ENCODE assay signal across 20 cellular contexts in genomic region chr12:5439333-5439732, GRCh38. TPM values are rescaled to one million over a fixed set of nuclear protein-coding genes. Genes with fewer than 3 reads are reported as not detected.
DNase-seq lines count a peak whose midpoint lies in the region; ATAC-seq and TF ChIP-seq lines count a peak whose summit lies in the region.
"Had no signal": no experiment of that assay in that cellular context is flagged by ENCODE, and none has a peak within 500 bp of the region (broad histone marks: within the 10 kb centered on the region; RNA-seq: fewer than 3 reads in every experiment).

No MANE protein-coding gene starts in this region.

- H3K27me3 Mint-ChIP-seq in HFFc6 (ENCODE audit: insufficient read depth) (peaks cover under 1% of the 10 kb centered on the region; the same call in 1 of the 2 replicates), endothelial cell (ENCODE audit: unreplicated experiment) (peaks cover 11% of the 10 kb centered on the region)

- peaks cover 12% of the 10 kb centered on the region for H3K36me3 Mint-ChIP-seq in HFFc6 (ENCODE audit: low read depth)
- H3K36me3 Mint-ChIP-seq in endothelial cell (ENCODE audit: low read depth, unreplicated experiment): no peaks in the 10 kb centered on the region

- intact Hi-C loops in left colon (cut with DNase I, micrococcal nuclease): no loop called here
- intact Hi-C loops in spleen (cut with DNase I; ENCODE audit: low total_unique reads): no loop called here

- H3K4me1 Mint-ChIP-seq in HFFc6 (ENCODE audit: low read depth) (peaks cover 53% of the 10 kb centered on the region), endothelial cell (ENCODE audit: unreplicated experiment) (no peaks in the 10 kb centered on the region)
- H3K4me1 Mint-ChIP-seq: activated CD4-positive, alpha-beta T cell treated with anti-CD3 and anti-CD28 coated beads, Interleukin-2, amount 10 ng/mL, durations not matched to agents 24 days and 14 days had no signal

- H3K27me3 ChIP-seq in spleen (replicated peaks in 1 of 7): peaks cover 0 to 90% (median 0%) of the 10 kb centered on the region in 7 donors

- H3K36me3 ChIP-seq in spleen: no peaks in the 10 kb centered on the region
- H3K36me3 ChIP-seq: BLaER1 had no signal

- no peak overlapping the region for H3K27ac ChIP-seq in spleen
- H3K27ac ChIP-seq: BLaER1 had no signal

- H3K4me1 ChIP-seq in spleen: peaks cover 0 to 25% (median 1%) of the 10 kb centered on the region in 6 donors

- H3K9me3 ChIP-seq in spleen: peaks cover 0 to 4% (median 0%) of the 10 kb centered on the region in 8 donors
- H3K9me3 ChIP-seq: BLaER1 had no signal

- DNase-seq in DMS53 treated with DMSO at 0.1 percent for 48 hours (lab: John Stamatoyannopoulos, UW; ENCODE audit: unreplicated experiment): peak; percentile 66
- DNase-seq in HFFc6: no peak
- DNase-seq in SW480 (ENCODE audit: low spot score): peak; percentile 51
- no peak for DNase-seq in left colon
- DNase-seq in endothelial cell (ENCODE audit: low spot score): no peak
- DNase-seq in NCI-H446 (lab: John Stamatoyannopoulos, UW): no peak
- DNase-seq in spleen: no peak
- DNase-seq: activated CD4-positive, alpha-beta T cell treated with anti-CD3 and anti-CD28 coated beads, Interleukin-2, amount 10 ng/mL, durations not matched to agents 24 days and 14 days; activated naive CD4-positive, alpha-beta T cell; activated T-cell treated with anti-CD3 and anti-CD28 coated beads for 4 hours; anterior cingulate cortex; DMS 273 treated with DMSO at 0.1 percent for 48 hours; foreskin melanocyte; kidney glomerular epithelial cell; NCI-H2171 treated with DMSO at 0.1 percent for 48 hours; posterior cingulate gyrus had no signal

- TF ChIP-seq POLR2A in spleen (IDR thresholded peaks at IDR 0.05): no peak

- TF ChIP-seq CTCF in HFFc6 (IDR thresholded peaks at IDR 0.05): peak; percentile 53
- TF ChIP-seq CTCF in endothelial cell (IDR thresholded peaks at IDR 0.05; ENCODE audit: unreplicated experiment): no peak
- TF ChIP-seq CTCF in spleen (IDR thresholded peaks at IDR 0.05 in 8 of 11, conservative IDR thresholded peaks at IDR 0.05 in 3 of 11): no peak

- H3K4me3 Mint-ChIP-seq in HFFc6 (no peak overlapping the region), endothelial cell (ENCODE audit: unreplicated experiment) (no peak overlapping the region)
- H3K4me3 Mint-ChIP-seq: activated CD4-positive, alpha-beta T cell treated with anti-CD3 and anti-CD28 coated beads, Interleukin-2, amount 10 ng/mL, durations not matched to agents 24 days and 14 days; nephron had no signal

- ATAC-seq in left colon (peak; percentile 86), HG02623 (IDR thresholded peaks at IDR 0.05; ENCODE audit: unreplicated experiment) (no peak)
- ATAC-seq: HepG2 had no signal

- H3K27ac Mint-ChIP-seq in HFFc6 (no peak overlapping the region), endothelial cell (ENCODE audit: unreplicated experiment) (no peak overlapping the region)
- H3K27ac Mint-ChIP-seq: activated CD4-positive, alpha-beta T cell treated with anti-CD3 and anti-CD28 coated beads, Interleukin-2, amount 10 ng/mL, durations not matched to agents 24 days and 14 days; nephron had no signal

- no peak overlapping the region for H3K4me3 ChIP-seq in spleen
- H3K4me3 ChIP-seq: BLaER1 had no signal

- H3K9me3 Mint-ChIP-seq in HFFc6 (no peaks in the 10 kb centered on the region; the same call in 1 of the 2 replicates), endothelial cell (ENCODE audit: unreplicated experiment) (no peaks in the 10 kb centered on the region)
- H3K9me3 Mint-ChIP-seq: activated CD4-positive, alpha-beta T cell treated with anti-CD3 and anti-CD28 coated beads, Interleukin-2, amount 10 ng/mL, durations not matched to agents 24 days and 14 days had no signal

- 74 to 95% (median 84%) methylated on average over 4 of the region's 4 CpGs for whole genome bisulfite sequencing in spleen, 5 donors

RNA-seq across cellular contexts. Expression of gene NTF3, which starts 7.4 kb away (rescaled TPM):
- 1 to 10 TPM; 5.2 to 9.5 (median 8.6) TPM for total RNA-seq in HFFc6 (2021; fragmentation: NEBNext Ultra II Directional; extraction: Animal tissue kit (Norgen Biotek cat#: 25700))
- under 1 TPM; 0.40 to 0.59 TPM for total RNA-seq in left colon
- total RNA-seq in endothelial cell (ENCODE audit: unreplicated experiment): not detected
- 1 to 10 TPM in 5 of 7 donors, under 1 TPM in 1, not detected in 1; 0.72 to 5.8 (median 4.2) TPM for total RNA-seq in spleen
- polyA plus RNA-seq in spleen: 1 to 10 TPM in 2 of 3 donors, under 1 TPM in 1; 0.80 to 2.4 (median 2.2) TPM
- total RNA-seq: activated CD4-positive, alpha-beta T cell treated with anti-CD3 and anti-CD28 coated beads, Interleukin-2, amount 10 ng/mL, durations not matched to agents 24 days and 14 days; HepG2 had no signal
- polyA plus RNA-seq: HepG2 had no signal

Comparison
In these comparisons a context has a peak if more than half of its experiments do, and no peak if none do; other contexts are left out.
1. DNase-seq: peak in DMS53 treated with DMSO at 0.1 percent for 48 hours (single experiment) and SW480 (single experiment); none in HFFc6 (single experiment), left colon (0 of 2), endothelial cell (single experiment), NCI-H446 (0 of 2) and spleen (single experiment).